In genomic region chr10:129402459-129402858, GRCh38 we compare ENCODE assay signal across 27 cellular contexts.
"Had no signal": no experiment of that assay in that cellular context is flagged by ENCODE, and none has a peak within 500 bp of the region (broad histone marks: within the 10 kb centered on the region; RNA-seq: fewer than 3 reads in every experiment).

No MANE protein-coding gene starts in this region.

- H3K79me2 ChIP-seq: hepatocyte, parathyroid adenoma had no signal

- H3K9me3 Mint-ChIP-seq: mesothelial cell of epicardium; naive thymus-derived CD4-positive, alpha-beta T cell; natural killer cell treated with Interleukin-12 subunit alpha and Interleukin-12 subunit beta and Interleukin-15 and Interleukin-18, amount 100 ng/mL, for 72 hours; stimulated activated naive B cell treated with anti-CD40 and anti-IgM and Interleukin-4, amounts not matched to agents 10 μg/mL and 1 μg/mL and 100 μg/mL, for 72 hours had no signal

- H3K36me3 Mint-ChIP-seq: mesothelial cell of epicardium; naive thymus-derived CD4-positive, alpha-beta T cell; natural killer cell treated with Interleukin-12 subunit alpha and Interleukin-12 subunit beta and Interleukin-15 and Interleukin-18, amount 100 ng/mL, for 72 hours; stimulated activated naive B cell treated with anti-CD40 and anti-IgM and Interleukin-4, amounts not matched to agents 10 μg/mL and 1 μg/mL and 100 μg/mL, for 72 hours had no signal

- H3K27ac Mint-ChIP-seq: mesothelial cell of epicardium; naive thymus-derived CD4-positive, alpha-beta T cell; natural killer cell treated with Interleukin-12 subunit alpha and Interleukin-12 subunit beta and Interleukin-15 and Interleukin-18, amount 100 ng/mL, for 72 hours; stimulated activated naive B cell treated with anti-CD40 and anti-IgM and Interleukin-4, amounts not matched to agents 10 μg/mL and 1 μg/mL and 100 μg/mL, for 72 hours had no signal

- DNase-seq: heart left ventricle; kidney glomerular epithelial cell; left colon; left lung; lower lobe of right lung; mesendoderm; naive thymus-derived CD4-positive, alpha-beta T cell; nucleus accumbens; psoas muscle; right lobe of liver; stimulated activated CD4-positive, alpha-beta T cell treated with anti-CD3 and anti-CD28 coated beads, Interleukin-12 subunit alpha, Interleukin-12 subunit beta, amount 100 ng/mL, for 4 hours; stimulated activated CD4-positive, alpha-beta T cell treated with anti-CD3 and anti-CD28 coated beads, Interleukin-15, amount 100 ng/mL, for 24 hours; stimulated activated CD4-positive, alpha-beta T cell treated with anti-CD3 and anti-CD28 coated beads, Interleukin-2, amount 100 ng/mL, for 24 hours; stimulated activated CD4-positive, alpha-beta T cell treated with anti-CD3 and anti-CD28 coated beads, Interleukin-4, amount 100 ng/mL, for 1 hour; stimulated activated naive B cell treated with anti-CD40 and anti-IgM and Interleukin-4, amounts not matched to agents 10 μg/mL and 1 μg/mL and 100 μg/mL, for 72 hours; stimulated activated naive CD8-positive, alpha-beta T cell treated with anti-CD3 and anti-CD28 coated beads, Interleukin-15, Interleukin-2, amounts not matched to agents 100 U/mL and 50 U/mL, for 24 hours; stomach; testis; thyroid gland; transverse colon; upper lobe of right lung; uterus had no signal

- H3K9me3 ChIP-seq: heart left ventricle, left lung, lower lobe of right lung, psoas muscle, right lobe of liver, stomach, testis, thyroid gland, transverse colon, upper lobe of right lung, uterus had no signal

- H3K4me1 ChIP-seq: left lung, lower lobe of right lung, parathyroid adenoma, psoas muscle, right lobe of liver, stomach, testis, thyroid gland, upper lobe of right lung, uterus had no signal

- H3K4me3 ChIP-seq: heart left ventricle, hepatocyte, left lung, lower lobe of right lung, psoas muscle, right lobe of liver, smooth muscle cell, stomach, thyroid gland, transverse colon, upper lobe of right lung, uterus had no signal

- H3K9ac ChIP-seq: parathyroid adenoma had no signal

- H3K27me3 ChIP-seq: heart left ventricle, left lung, right lobe of liver, testis, thyroid gland, transverse colon, upper lobe of right lung, uterus had no signal

- H3K36me3 ChIP-seq: heart left ventricle, left lung, lower lobe of right lung, right lobe of liver, stomach, thyroid gland, transverse colon, upper lobe of right lung, uterus had no signal

- H3K4me1 Mint-ChIP-seq: mesothelial cell of epicardium; naive thymus-derived CD4-positive, alpha-beta T cell; stimulated activated naive B cell treated with anti-CD40 and anti-IgM and Interleukin-4, amounts not matched to agents 10 μg/mL and 1 μg/mL and 100 μg/mL, for 72 hours had no signal

- H3K27ac ChIP-seq: heart left ventricle, hepatocyte, left lung, lower lobe of right lung, parathyroid adenoma, psoas muscle, right lobe of liver, stomach, testis, thyroid gland, transverse colon, upper lobe of right lung, uterus had no signal

- H3K4me2 ChIP-seq: hepatocyte, smooth muscle cell had no signal

- H2AFZ ChIP-seq: hepatocyte, parathyroid adenoma had no signal

- ATAC-seq: heart left ventricle; left colon; left lung; lower lobe of right lung; naive thymus-derived CD4-positive, alpha-beta T cell; natural killer cell treated with Interleukin-12 subunit alpha and Interleukin-12 subunit beta and Interleukin-15 and Interleukin-18, amount 100 ng/mL, for 72 hours; psoas muscle; right lobe of liver; stimulated activated naive B cell treated with anti-CD40 and anti-IgM and Interleukin-4, amounts not matched to agents 10 μg/mL and 1 μg/mL and 100 μg/mL, for 72 hours; stimulated activated naive CD8-positive, alpha-beta T cell treated with anti-CD3 and anti-CD28 coated beads, Interleukin-15, Interleukin-2, amounts not matched to agents 100 U/mL and 50 U/mL, for 24 hours; upper lobe of right lung had no signal

- H3K4me3 Mint-ChIP-seq: mesothelial cell of epicardium; naive thymus-derived CD4-positive, alpha-beta T cell; natural killer cell treated with Interleukin-12 subunit alpha and Interleukin-12 subunit beta and Interleukin-15 and Interleukin-18, amount 100 ng/mL, for 72 hours; stimulated activated naive B cell treated with anti-CD40 and anti-IgM and Interleukin-4, amounts not matched to agents 10 μg/mL and 1 μg/mL and 100 μg/mL, for 72 hours had no signal
